Comparison of ENCODE assay signal across 23 cellular contexts in the genomic region with DNA sequence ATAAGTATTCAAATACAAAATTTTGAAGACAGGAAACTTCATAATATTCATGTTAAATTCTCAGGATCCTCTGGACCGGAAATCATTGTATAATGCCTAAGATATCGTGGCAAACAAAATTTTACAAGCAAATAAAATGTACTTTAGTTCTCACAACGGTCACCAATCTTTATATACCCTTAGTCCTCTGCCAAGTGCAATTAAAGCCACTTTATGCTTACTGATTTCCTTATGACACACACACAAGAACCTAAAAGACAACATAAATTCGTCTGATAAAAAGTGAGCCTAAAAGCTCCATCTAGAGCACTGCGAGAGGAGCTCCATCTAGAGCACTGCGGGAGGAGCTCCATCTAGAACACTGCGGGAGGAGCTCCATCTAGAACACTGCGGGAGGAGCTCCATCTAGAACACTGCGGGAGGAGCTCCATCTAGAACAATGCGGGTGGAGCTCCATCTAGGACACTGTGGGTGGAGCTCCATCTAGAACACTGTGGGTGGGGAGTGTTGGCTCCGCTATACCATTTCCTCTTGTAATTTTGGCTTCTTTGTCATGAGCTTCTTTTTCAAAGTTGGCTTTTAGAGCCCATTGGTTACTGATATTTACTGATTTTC. TPM values are rescaled to one million over a fixed set of nuclear protein-coding genes. Genes with fewer than 3 reads are reported as not detected.
DNase-seq lines count a peak whose midpoint lies in the region; ATAC-seq and TF ChIP-seq lines count a peak whose summit lies in the region.
"Had no signal": no experiment of that assay in that cellular context is flagged by ENCODE, and none has a peak within 500 bp of the region (broad histone marks: within the 10 kb centered on the region; RNA-seq: fewer than 3 reads in every experiment).

No MANE protein-coding gene starts in this region.

- H3K27me3 ChIP-seq in heart right ventricle (no peaks in the 10 kb centered on the region), colonic mucosa (no peaks in the 10 kb centered on the region), upper lobe of right lung (no peaks in the 10 kb centered on the region)
- H3K27me3 ChIP-seq: BLaER1, left lung had no signal

- intact Hi-C loops in heart right ventricle (cut with DNase I) (no loop called here), left cardiac atrium (cut with DNase I) (no loop called here), colonic mucosa (cut with DNase I) (no loop called here), upper lobe of right lung (cut with DNase I) (no loop called here)

- H3K27ac Mint-ChIP-seq in nephron: peak overlapping the region; percentile 87 to 97 (median 89)
- H3K27ac Mint-ChIP-seq: activated naive CD8-positive, alpha-beta T cell treated with anti-CD3 and anti-CD28 coated beads for 36 hours; activated T-cell treated with anti-CD3 and anti-CD28 coated beads, Interleukin-2, amount 50 U/mL, for 72 hours; dendritic cell treated with granulocyte-macrophage colony-stimulating factor and Interleukin-4, amounts not matched to agents 40 ng/mL and 50 ng/mL, for 4 days; T-helper 2 cell treated with Interferon-gamma antibody and Interleukin-4, amounts not matched to agents 5 μg/mL and 100 μg/mL, for 36 hours had no signal

- no peak for DNase-seq in heart right ventricle
- DNase-seq in left cardiac atrium: no peak
- DNase-seq in colonic mucosa: no peak
- no peak for DNase-seq in upper lobe of right lung
- no peak for DNase-seq in NCI-H82 treated with DMSO at 0.1 percent for 48 hours (lab: John Stamatoyannopoulos, UW; ENCODE audit: unreplicated experiment)
- no peak for DNase-seq in activated naive CD4-positive, alpha-beta T cell treated with anti-CD3 and anti-CD28 coated beads, Interleukin-2, amount 50 U/mL, for 16 hours
- DNase-seq: activated naive CD8-positive, alpha-beta T cell treated with anti-CD3 and anti-CD28 coated beads for 36 hours; activated T-cell treated with anti-CD3 and anti-CD28 coated beads, Interleukin-2, amount 50 U/mL, for 72 hours; EL; GOT3; left lung; NCI-H146; NCI-H2171 treated with DMSO at 0.1 percent for 48 hours; NCI-H748 treated with DMSO at 0.1 percent for 48 hours; nucleus accumbens; stimulated activated naive CD4-positive, alpha-beta T cell treated with Interleukin-2 at 50 U/mL for 16 hours had no signal

- peaks cover 63% of the 10 kb centered on the region for H3K4me1 Mint-ChIP-seq in nephron

- H3K4me1 ChIP-seq in heart right ventricle (peaks cover 12 to 97% (median 67%) of the 10 kb centered on the region in 9 donors), colonic mucosa (peaks cover 19% of the 10 kb centered on the region), upper lobe of right lung (peaks cover 20% of the 10 kb centered on the region)

- H3K4me3 Mint-ChIP-seq in nephron: no peak overlapping the region
- H3K4me3 Mint-ChIP-seq: activated naive CD8-positive, alpha-beta T cell treated with anti-CD3 and anti-CD28 coated beads for 36 hours; activated T-cell treated with anti-CD3 and anti-CD28 coated beads, Interleukin-2, amount 50 U/mL, for 72 hours; brain; dendritic cell treated with granulocyte-macrophage colony-stimulating factor and Interleukin-4, amounts not matched to agents 40 ng/mL and 50 ng/mL, for 4 days; T-helper 2 cell treated with Interferon-gamma antibody and Interleukin-4, amounts not matched to agents 5 μg/mL and 100 μg/mL, for 36 hours had no signal

- no peaks in the 10 kb centered on the region for H3K27me3 Mint-ChIP-seq in nephron (ENCODE audit: low read depth)
- H3K27me3 Mint-ChIP-seq: activated naive CD8-positive, alpha-beta T cell treated with anti-CD3 and anti-CD28 coated beads for 36 hours; brain; dendritic cell treated with granulocyte-macrophage colony-stimulating factor and Interleukin-4, amounts not matched to agents 40 ng/mL and 50 ng/mL, for 4 days had no signal

- 71 to 84% methylated on average over 11 of the region's 11 CpGs for WGBS in heart right ventricle, 2 donors

- H3K4me3 ChIP-seq in heart right ventricle (no peak overlapping the region), colonic mucosa (no peak overlapping the region), upper lobe of right lung (no peak overlapping the region)
- H3K4me3 ChIP-seq: BLaER1, left lung had no signal

- no peaks in the 10 kb centered on the region for H3K36me3 Mint-ChIP-seq in nephron (ENCODE audit: low read depth)
- H3K36me3 Mint-ChIP-seq: activated naive CD8-positive, alpha-beta T cell treated with anti-CD3 and anti-CD28 coated beads for 36 hours; brain had no signal

- H3K9me3 ChIP-seq in heart right ventricle (no peaks in the 10 kb centered on the region), colonic mucosa (no peaks in the 10 kb centered on the region), upper lobe of right lung (no peaks in the 10 kb centered on the region)
- H3K9me3 ChIP-seq: BLaER1, left lung had no signal

- H3K27ac ChIP-seq in heart right ventricle (peak overlapping the region in 9 of 10 donors; percentile 29 to 87 (median 81)), colonic mucosa (peak overlapping the region; percentile 52), upper lobe of right lung (peak overlapping the region; percentile 7)
- H3K27ac ChIP-seq: BLaER1, epithelial cell of prostate had no signal

- H3K36me3 ChIP-seq in heart right ventricle: no peaks in the 10 kb centered on the region
- H3K36me3 ChIP-seq in colonic mucosa: no peaks in the 10 kb centered on the region
- no peaks in the 10 kb centered on the region for H3K36me3 ChIP-seq in upper lobe of right lung
- H3K36me3 ChIP-seq: BLaER1, left lung had no signal

- peak overlapping the region in 1 of 2 donors; percentile 4 for H3K9ac ChIP-seq in colonic mucosa (ENCODE audit: low read depth in 2 of 2, low read length in 2 of 2)
- H3K9ac ChIP-seq: BLaER1 had no signal

- no peaks in the 10 kb centered on the region for H3K9me3 Mint-ChIP-seq in nephron
- H3K9me3 Mint-ChIP-seq: activated naive CD8-positive, alpha-beta T cell treated with anti-CD3 and anti-CD28 coated beads for 36 hours; activated T-cell treated with anti-CD3 and anti-CD28 coated beads, Interleukin-2, amount 50 U/mL, for 72 hours; brain; dendritic cell treated with granulocyte-macrophage colony-stimulating factor and Interleukin-4, amounts not matched to agents 40 ng/mL and 50 ng/mL, for 4 days; T-helper 2 cell treated with Interferon-gamma antibody and Interleukin-4, amounts not matched to agents 5 μg/mL and 100 μg/mL, for 36 hours had no signal

- ATAC-seq in heart right ventricle (peak in 3 of 8 donors; percentile 42 to 52 (median 51)), left cardiac atrium (no peak), upper lobe of right lung (peak; percentile 41), GM18873 (IDR thresholded peaks at IDR 0.05; ENCODE audit: low FRiP score, unreplicated experiment) (no peak)
- ATAC-seq: activated T-cell treated with anti-CD3 and anti-CD28 coated beads, Interleukin-2, amount 50 U/mL, for 72 hours; left lung had no signal

- TF ChIP-seq CTCF in heart right ventricle (IDR thresholded peaks at IDR 0.05) (no peak), colonic mucosa (IDR thresholded peaks at IDR 0.05) (no peak), nephron (IDR thresholded peaks at IDR 0.05; ENCODE audit: unreplicated experiment in 3 of 3) (no peak), upper lobe of right lung (IDR thresholded peaks at IDR 0.05) (no peak)

RNA-seq across cellular contexts. Expression of gene ATP8B1, which starts 15.9 kb away (rescaled TPM):
- total RNA-seq in heart right ventricle (10 to 100 TPM in 4 of 10 donors, 1 to 10 TPM in 6; 4.1 to 16.5 (median 8.1) TPM), left cardiac atrium (10 to 100 TPM in 1 of 2 donors, 1 to 10 TPM in 1; 6.4 to 14.9 TPM), colonic mucosa (100 to 1,000 TPM; 263 to 359 TPM), upper lobe of right lung (30.7 TPM)
- polyA plus RNA-seq in heart right ventricle: 1 to 10 TPM; 2.7 to 3.7 TPM
- total RNA-seq: activated T-cell treated with anti-CD3 and anti-CD28 coated beads, Interleukin-2, amount 50 U/mL, for 72 hours had no signal

Comparison
In these comparisons a context has a peak if more than half of its experiments do, and no peak if none do; other contexts are left out.
1. H3K27ac ChIP-seq: peak in every context shown above with its lines; median percentile 81 in heart right ventricle; 52 in colonic mucosa; 7 in upper lobe of right lung.